29 cellular contexts compared by ENCODE assay signal in the genomic region with DNA sequence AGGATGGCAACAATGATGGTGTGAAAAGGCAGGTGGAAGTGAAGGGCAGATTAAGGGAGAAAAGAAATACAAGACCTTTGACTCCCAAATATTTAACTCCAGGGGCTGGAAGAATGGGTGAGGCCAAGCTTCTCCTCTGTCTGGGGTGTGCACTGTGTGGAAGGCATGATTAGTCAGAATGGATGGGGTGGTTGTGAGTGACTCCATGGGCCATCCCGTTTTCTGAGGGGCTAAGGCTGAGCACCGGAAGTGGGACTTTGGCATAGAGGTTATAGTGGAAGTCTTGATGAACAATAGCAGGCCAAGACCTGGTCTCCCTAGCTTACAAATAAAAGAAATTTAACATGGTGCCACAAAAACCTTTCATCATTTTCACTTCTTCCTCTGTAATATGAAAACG.
"Had no signal": no experiment of that assay in that cellular context is flagged by ENCODE, and none has a peak within 500 bp of the region (broad histone marks: within the 10 kb centered on the region; RNA-seq: fewer than 3 reads in every experiment).

No MANE protein-coding gene starts in this region.

- H3K4me2 ChIP-seq: smooth muscle cell had no signal

- H3K27ac ChIP-seq: epithelial cell of prostate, ovary, right atrium auricular region, thyroid gland, upper lobe of right lung had no signal

- H3K4me1 ChIP-seq: upper lobe of right lung had no signal

- H3K4me3 Mint-ChIP-seq: activated CD4-positive, alpha-beta memory T cell treated with anti-CD3 and anti-CD28 coated beads, Interleukin-2, amount 10 ng/mL, durations not matched to agents 7 days and 5 days; activated CD4-positive, alpha-beta T cell treated with anti-CD3 and anti-CD28 coated beads, Interleukin-2, amount 10 ng/mL, durations not matched to agents 7 days and 5 days; activated naive CD4-positive, alpha-beta T cell treated with anti-CD3 and anti-CD28 coated beads, Interleukin-2, amount 10 ng/mL, durations not matched to agents 7 days and 5 days; activated naive CD8-positive, alpha-beta T cell treated with anti-CD3 and anti-CD28 coated beads, Interleukin-2, amount 10 ng/mL, durations not matched to agents 7 days and 5 days; activated T-cell treated with anti-CD3 and anti-CD28 coated beads, Interleukin-2, amount 50 U/mL, for 24 hours; nephron; stimulated activated memory B cell treated with anti-CD40 and anti-IgM and Interleukin-4, amounts not matched to agents 10 μg/mL and 1 μg/mL and 100 μg/mL, for 72 hours; stimulated activated naive CD8-positive, alpha-beta T cell treated with anti-CD3 and anti-CD28 coated beads, Interleukin-15, amount 100 ng/mL, for 72 hours had no signal

- H3K27me3 ChIP-seq: ovary, right atrium auricular region, thyroid gland, upper lobe of right lung had no signal

- H3K4me3 ChIP-seq: ovary, right atrium auricular region, smooth muscle cell, thyroid gland, upper lobe of right lung had no signal

- DNase-seq: activated CD4-positive, alpha-beta memory T cell treated with anti-CD3 and anti-CD28 coated beads, Interleukin-2, amount 10 ng/mL, durations not matched to agents 7 days and 5 days; activated CD4-positive, alpha-beta T cell treated with anti-CD3 and anti-CD28 coated beads for 1 hour; activated CD4-positive, alpha-beta T cell treated with anti-CD3 and anti-CD28 coated beads, Interleukin-2, amount 10 ng/mL, durations not matched to agents 7 days and 5 days; activated CD8-positive, alpha-beta memory T cell treated with anti-CD3 and anti-CD28 coated beads, Interleukin-2, amount 50 U/mL, for 48 hours; activated gamma-delta T cell; activated naive CD4-positive, alpha-beta T cell treated with anti-CD3 and anti-CD28 coated beads, Interleukin-2, amount 10 ng/mL, durations not matched to agents 7 days and 5 days; activated naive CD8-positive, alpha-beta T cell treated with anti-CD3 and anti-CD28 coated beads, Interleukin-2, amount 10 ng/mL, durations not matched to agents 7 days and 5 days; activated T-cell treated with anti-CD3 and anti-CD28 coated beads, Interleukin-2, amount 50 U/mL, for 24 hours; amniotic stem cell; caudate nucleus; glutamatergic neuron; islet precursor cell; left cardiac atrium; left ventricle myocardium superior; mammary epithelial cell; ovary; stimulated activated CD4-positive, alpha-beta T cell treated with anti-CD3 and anti-CD28 coated beads, Interleukin-1b, Interleukin-23, amount 100 ng/mL, for 48 hours; stimulated activated CD4-positive, alpha-beta T cell treated with anti-CD3 and anti-CD28 coated beads, Interleukin-4, amount 100 ng/mL, for 4 hours; stimulated activated CD8-positive, alpha-beta memory T cell treated with anti-CD3 and anti-CD28 coated beads, Interleukin-4, amount 100 ng/mL, for 48 hours; stimulated activated naive CD8-positive, alpha-beta T cell treated with anti-CD3 and anti-CD28 coated beads, Interleukin-15, amount 100 ng/mL, for 72 hours; substantia nigra; T-helper 2 cell; thyroid gland; upper lobe of right lung had no signal

- H3K9me3 Mint-ChIP-seq: activated CD4-positive, alpha-beta memory T cell treated with anti-CD3 and anti-CD28 coated beads, Interleukin-2, amount 10 ng/mL, durations not matched to agents 7 days and 5 days; activated CD4-positive, alpha-beta T cell treated with anti-CD3 and anti-CD28 coated beads, Interleukin-2, amount 10 ng/mL, durations not matched to agents 7 days and 5 days; activated naive CD4-positive, alpha-beta T cell treated with anti-CD3 and anti-CD28 coated beads, Interleukin-2, amount 10 ng/mL, durations not matched to agents 7 days and 5 days; activated naive CD8-positive, alpha-beta T cell treated with anti-CD3 and anti-CD28 coated beads, Interleukin-2, amount 10 ng/mL, durations not matched to agents 7 days and 5 days; activated T-cell treated with anti-CD3 and anti-CD28 coated beads, Interleukin-2, amount 50 U/mL, for 24 hours; nephron; stimulated activated memory B cell treated with anti-CD40 and anti-IgM and Interleukin-4, amounts not matched to agents 10 μg/mL and 1 μg/mL and 100 μg/mL, for 72 hours; stimulated activated naive CD8-positive, alpha-beta T cell treated with anti-CD3 and anti-CD28 coated beads, Interleukin-15, amount 100 ng/mL, for 72 hours had no signal

- H3K9me3 ChIP-seq: ovary, right atrium auricular region, thyroid gland, upper lobe of right lung had no signal

- H3K36me3 ChIP-seq: ovary, right atrium auricular region, thyroid gland, upper lobe of right lung had no signal

- H3K27me3 Mint-ChIP-seq: activated CD4-positive, alpha-beta memory T cell treated with anti-CD3 and anti-CD28 coated beads, Interleukin-2, amount 10 ng/mL, durations not matched to agents 7 days and 5 days; activated CD4-positive, alpha-beta T cell treated with anti-CD3 and anti-CD28 coated beads, Interleukin-2, amount 10 ng/mL, durations not matched to agents 7 days and 5 days; activated naive CD4-positive, alpha-beta T cell treated with anti-CD3 and anti-CD28 coated beads, Interleukin-2, amount 10 ng/mL, durations not matched to agents 7 days and 5 days; activated naive CD8-positive, alpha-beta T cell treated with anti-CD3 and anti-CD28 coated beads, Interleukin-2, amount 10 ng/mL, durations not matched to agents 7 days and 5 days; activated T-cell treated with anti-CD3 and anti-CD28 coated beads, Interleukin-2, amount 50 U/mL, for 24 hours; stimulated activated memory B cell treated with anti-CD40 and anti-IgM and Interleukin-4, amounts not matched to agents 10 μg/mL and 1 μg/mL and 100 μg/mL, for 72 hours; stimulated activated naive CD8-positive, alpha-beta T cell treated with anti-CD3 and anti-CD28 coated beads, Interleukin-15, amount 100 ng/mL, for 72 hours had no signal

- H3K27ac Mint-ChIP-seq: activated CD4-positive, alpha-beta memory T cell treated with anti-CD3 and anti-CD28 coated beads, Interleukin-2, amount 10 ng/mL, durations not matched to agents 7 days and 5 days; activated CD4-positive, alpha-beta T cell treated with anti-CD3 and anti-CD28 coated beads, Interleukin-2, amount 10 ng/mL, durations not matched to agents 7 days and 5 days; activated naive CD4-positive, alpha-beta T cell treated with anti-CD3 and anti-CD28 coated beads, Interleukin-2, amount 10 ng/mL, durations not matched to agents 7 days and 5 days; activated naive CD8-positive, alpha-beta T cell treated with anti-CD3 and anti-CD28 coated beads, Interleukin-2, amount 10 ng/mL, durations not matched to agents 7 days and 5 days; activated T-cell treated with anti-CD3 and anti-CD28 coated beads, Interleukin-2, amount 50 U/mL, for 24 hours; nephron; stimulated activated memory B cell treated with anti-CD40 and anti-IgM and Interleukin-4, amounts not matched to agents 10 μg/mL and 1 μg/mL and 100 μg/mL, for 72 hours had no signal
